1 cellular context compared by ENCODE assay signal in genomic region chr17:76075364-76076099, GRCh38.
TF ChIP-seq lines count a peak whose summit lies in the region.

No MANE protein-coding gene starts in this region.

TF ChIP-seq in H1, 55 proteins besides CTCF, POLR2A, EP300 and RAD21:
- TF ChIP-seq CREB1 (IDR thresholded peaks at IDR 0.05) (peak; percentile 55), NRF1 (IDR thresholded peaks at IDR 0.05; ENCODE audit: low read depth, low read length) (no peak), KDM5A (IDR thresholded peaks at IDR 0.05; ENCODE audit: low read length) (no peak), USF2 (IDR thresholded peaks at IDR 0.05; ENCODE audit: low read length) (no peak), TEAD4 (IDR thresholded peaks at IDR 0.05; ENCODE audit: low read depth, low read length) (peak; percentile 78), SUZ12 (IDR thresholded peaks at IDR 0.05; ENCODE audit: low read length) (peak; percentile 48), KDM4A (IDR thresholded peaks at IDR 0.05; ENCODE audit: low read depth, low read length, severe bottlenecking) (no peak), SIN3A (conservative IDR thresholded peaks at IDR 0.05 in 1 of 2, IDR thresholded peaks at IDR 0.05 in 1 of 2; ENCODE audit: low read depth in 1 of 2, low read length in 2 of 2) (0 out of 4 replicates have a peak, but pooled peaks of 1 of the 2 experiments have one; percentile 48), RNF2 (IDR thresholded peaks at IDR 0.05; ENCODE audit: borderline replicate concordance, low read depth, low read length, missing control alignments, poor library complexity, severe bottlenecking) (peak; percentile 41), E2F6 (IDR thresholded peaks at IDR 0.05) (0 out of 2 replicates have a peak, but pooled peaks have one; percentile 7), EZH2 (IDR thresholded peaks at IDR 0.05; ENCODE audit: low read depth, low read length, severe bottlenecking) (peak; percentile 60), BRCA1 (IDR thresholded peaks at IDR 0.05; ENCODE audit: low read depth, low read length) (no peak), CTBP2 (IDR thresholded peaks at IDR 0.05; ENCODE audit: borderline replicate concordance, insufficient read depth, insufficient read length, low read length) (no peak), GABPA (IDR thresholded peaks at IDR 0.05; ENCODE audit: borderline replicate concordance, insufficient read depth, low read length) (0 out of 2 replicates have a peak, but pooled peaks have one; percentile 52), SIRT6 (IDR thresholded peaks at IDR 0.05; ENCODE audit: low read length) (no peak)
TF ChIP-seq in H1: peak in this region for 8.
